Comparison of ENCODE assay signal across 18 cellular contexts in genomic region chr16:56362706-56363105, GRCh38.
DNase-seq lines count a peak whose midpoint lies in the region; ATAC-seq, FAIRE-seq and TF ChIP-seq lines count a peak whose summit lies in the region.
"Had no signal": no experiment of that assay in that cellular context is flagged by ENCODE, and none has a peak within 500 bp of the region (broad histone marks: within the 10 kb centered on the region; RNA-seq: fewer than 3 reads in every experiment).

No MANE protein-coding gene starts in this region.

- 82% methylated on average over 9 of the region's 17 CpGs for WGBS in K562 (ENCODE audit: insufficient coverage, low coverage, missing lambda C conversion rate)

- no peak for TF ChIP-seq CTCF in right atrium auricular region (IDR thresholded peaks at IDR 0.05)
- TF ChIP-seq CTCF in K562 (IDR thresholded peaks at IDR 0.05 in 2 of 3, conservative IDR thresholded peaks at IDR 0.05 in 1 of 3; ENCODE audit: insufficient read depth in 2 of 3, low read depth in 1 of 3, low read length in 3 of 3), result no peak
- no peak for TF ChIP-seq CTCF in progenitor cell of endocrine pancreas (IDR thresholded peaks at IDR 0.05; ENCODE audit: unreplicated experiment)

- H2AFZ ChIP-seq in K562 (ENCODE audit: low read depth, low read length), result no peak overlapping the region

- in situ Hi-C loops in K562 (cut with MboI), result no loop called here

- H3K9me1 ChIP-seq in K562 (ENCODE audit: control insufficient read depth, insufficient read depth, low read length), result no peaks in the 10 kb centered on the region

- no peak for FAIRE-seq in K562 (lab: Jason Lieb, UNC)
- FAIRE-seq: GM12892, GM18507, H1 had no signal

- H3K9me3 Mint-ChIP-seq in progenitor cell of endocrine pancreas (ENCODE audit: low read depth), result no peaks in the 10 kb centered on the region

- no peak overlapping the region for H3K4me3 ChIP-seq in right atrium auricular region
- no peak overlapping the region for H3K4me3 ChIP-seq in K562

- no peaks in the 10 kb centered on the region for H3K4me1 Mint-ChIP-seq in progenitor cell of endocrine pancreas (ENCODE audit: low read depth)

- no peak for TF ChIP-seq POLR2A in K562 (conservative IDR thresholded peaks at IDR 0.05)

- CTCF ChIA-PET in K562 (lab: Yijun Ruan, JAX; ENCODE audit: low intra/inter-chr PET ratio), result no interaction called here

- no peaks in the 10 kb centered on the region for H3K27me3 Mint-ChIP-seq in progenitor cell of endocrine pancreas

- H3K4me2 ChIP-seq in K562 (ENCODE audit: insufficient read depth, low read length), result no peak overlapping the region

- no TSS peak for BruUV-seq in K562 (replicated peaks; lab: Mats Ljungman, UMichigan)

- H3K27me3 ChIP-seq in right atrium auricular region (no peaks in the 10 kb centered on the region), K562 (ENCODE audit: control insufficient read depth in 2 of 2, insufficient read depth in 2 of 2, low read length in 2 of 2) (no peaks in the 10 kb centered on the region)

- intact Hi-C loops in cardiac septum (cut with DNase I) (no loop called here), K562 (cut with micrococcal nuclease) (no loop called here)

- H3K9ac ChIP-seq in K562 (ENCODE audit: insufficient read depth in 1 of 2, low read depth in 2 of 2, low read length in 2 of 2), result no peak overlapping the region

- DNase-seq in right atrium auricular region (ENCODE audit: low spot score), result peak; percentile 13
- no peak for DNase-seq in cardiac septum (ENCODE audit: low spot score)
- DNase-seq in K562 (ENCODE audit: extremely low read depth in 1 of 4, low spot score in 3 of 4), result no peak
- DNase-seq in progenitor cell of endocrine pancreas (ENCODE audit: low spot score, unreplicated experiment), result no peak
- DNase-seq in HUDEP-2 (lab: John Stamatoyannopoulos, UW; ENCODE audit: unreplicated experiment in 76 of 76), result no peak
- DNase-seq in MV-4-11 (lab: John Stamatoyannopoulos, UW), result no peak
- DNase-seq: ACHN, C1 segment of cervical spinal cord, DMS79, KBM-7, NCI-H1694 treated with DMSO at 0.1 percent for 48 hours, NCI-H2107, NCI-H510A treated with DMSO at 0.1 percent for 48 hours, NCI-H774 had no signal

- H3K9me3 ChIP-seq in right atrium auricular region (no peaks in the 10 kb centered on the region), K562 (replicated peaks; ENCODE audit: control insufficient read depth, insufficient read depth, low read depth, low read length) (no peaks in the 10 kb centered on the region)

- no peaks in the 10 kb centered on the region for H3K79me2 ChIP-seq in K562 (ENCODE audit: control insufficient read depth, insufficient read depth, low read length)

- no peak for TF ChIP-seq EP300 in K562 (IDR thresholded peaks at IDR 0.05; ENCODE audit: low read length)

- no peak for TF ChIP-seq RAD21 in K562 (CRISPR knock-in tag; conservative IDR thresholded peaks at IDR 0.05 in 1 of 2, IDR thresholded peaks at IDR 0.05 in 1 of 2)

- H3K36me3 Mint-ChIP-seq in progenitor cell of endocrine pancreas (ENCODE audit: insufficient read depth), result peaks cover 8% of the 10 kb centered on the region

- ATAC-seq in K562 (no peak), GM18909 (IDR thresholded peaks at IDR 0.05; ENCODE audit: poor library complexity, unreplicated experiment) (no peak)

- H3K4me3 Mint-ChIP-seq in progenitor cell of endocrine pancreas (ENCODE audit: low read depth), result no peak overlapping the region

- H3K27ac ChIP-seq in right atrium auricular region (no peak overlapping the region), K562 (ENCODE audit: extremely low read depth, low read depth, low read length) (no peak overlapping the region)

- H3K4me1 ChIP-seq in right atrium auricular region (no peaks in the 10 kb centered on the region), K562 (replicated peaks in 1 of 2; ENCODE audit: control insufficient read depth in 2 of 2, insufficient read depth in 2 of 2, low read length in 2 of 2) (peaks cover 2 to 12% of the 10 kb centered on the region in 2 experiments; a peak in 3 of 5 replicates)

- H3K36me3 ChIP-seq in right atrium auricular region (peaks cover 51% of the 10 kb centered on the region), K562 (ENCODE audit: control insufficient read depth, insufficient read depth, low read length) (peaks cover 56% of the 10 kb centered on the region)

- 0 out of 2 replicates have a peak, but pooled peaks cover 3% of the 10 kb centered on the region for H4K20me1 ChIP-seq in K562 (replicated peaks; ENCODE audit: control insufficient read depth, insufficient read depth, low read length)

- H3K27ac Mint-ChIP-seq in progenitor cell of endocrine pancreas, result peak overlapping the region; percentile 20

- POLR2A ChIA-PET in K562 (lab: Yijun Ruan, JAX), result interaction anchor here (0.6 kb wide), 2 partner anchors 21 to 28 kb away, joined by 3 read pairs; no protein-coding TSS in a partner anchor

TF ChIP-seq in K562, 482 proteins besides CTCF, POLR2A, EP300 and RAD21:
- TF ChIP-seq NR0B1 (IDR thresholded peaks at IDR 0.05; ENCODE audit: partially characterized antibody) (no peak), POLR2G (IDR thresholded peaks at IDR 0.05; ENCODE audit: low read depth, low read length) (peak; percentile 43; the same call in 1 of the 2 replicates)
TF ChIP-seq in K562: peak in this region for 1.
